1 cellular context compared by ENCODE assay signal in the genomic region with DNA sequence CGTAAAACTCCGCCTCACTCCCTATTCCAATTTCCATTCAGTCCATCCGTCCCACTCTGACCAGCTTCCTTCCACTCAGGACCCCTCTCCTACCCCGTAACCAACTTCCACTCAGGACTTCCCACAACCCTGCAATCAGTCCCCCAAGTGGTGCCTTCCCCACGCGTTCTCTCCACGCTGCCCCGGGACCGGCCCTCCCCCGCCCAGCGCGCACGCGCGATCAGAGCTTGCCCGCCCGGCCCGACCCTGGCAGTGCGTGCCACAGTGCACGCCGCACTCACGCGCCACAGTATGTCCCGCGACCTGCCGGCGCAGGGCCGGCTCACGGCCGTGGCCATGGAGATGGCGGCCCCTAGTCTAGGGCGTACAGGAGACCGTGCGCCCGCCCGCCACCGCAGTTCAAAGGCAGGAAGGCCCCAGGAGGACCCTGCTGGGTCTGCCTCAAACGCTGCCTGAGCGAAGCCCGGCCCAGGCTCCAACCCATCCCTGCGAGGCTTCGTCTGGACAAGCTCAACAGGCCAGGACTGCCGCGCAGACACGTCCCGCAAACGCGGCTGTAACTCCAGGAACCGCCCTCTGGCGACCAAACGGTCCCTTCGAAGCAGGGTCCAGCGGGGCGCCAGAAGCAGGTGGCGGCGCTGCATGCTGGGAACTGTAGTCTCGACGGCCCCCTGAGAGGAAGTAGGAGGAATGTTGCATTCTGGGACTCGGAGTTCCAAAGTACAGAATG.
A peak's percentile ranks its signal among the peaks of the same experiment; 100 is the strongest.
TF ChIP-seq lines count a peak whose summit lies in the region.

A gene with protein sequence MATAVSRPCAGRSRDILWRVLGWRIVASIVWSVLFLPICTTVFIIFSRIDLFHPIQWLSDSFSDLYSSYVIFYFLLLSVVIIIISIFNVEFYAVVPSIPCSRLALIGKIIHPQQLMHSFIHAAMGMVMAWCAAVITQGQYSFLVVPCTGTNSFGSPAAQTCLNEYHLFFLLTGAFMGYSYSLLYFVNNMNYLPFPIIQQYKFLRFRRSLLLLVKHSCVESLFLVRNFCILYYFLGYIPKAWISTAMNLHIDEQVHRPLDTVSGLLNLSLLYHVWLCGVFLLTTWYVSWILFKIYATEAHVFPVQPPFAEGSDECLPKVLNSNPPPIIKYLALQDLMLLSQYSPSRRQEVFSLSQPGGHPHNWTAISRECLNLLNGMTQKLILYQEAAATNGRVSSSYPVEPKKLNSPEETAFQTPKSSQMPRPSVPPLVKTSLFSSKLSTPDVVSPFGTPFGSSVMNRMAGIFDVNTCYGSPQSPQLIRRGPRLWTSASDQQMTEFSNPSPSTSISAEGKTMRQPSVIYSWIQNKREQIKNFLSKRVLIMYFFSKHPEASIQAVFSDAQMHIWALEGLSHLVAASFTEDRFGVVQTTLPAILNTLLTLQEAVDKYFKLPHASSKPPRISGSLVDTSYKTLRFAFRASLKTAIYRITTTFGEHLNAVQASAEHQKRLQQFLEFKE (minus strand): TSS at position 373 of the 730 bp plus-strand sequence. CDS start 35 bp downstream, at position 338.

TF ChIP-seq in WTC11, 78 proteins besides CTCF, POLR2A, EP300 and RAD21 (continued from another document):
- TF ChIP-seq, protein P1, sequence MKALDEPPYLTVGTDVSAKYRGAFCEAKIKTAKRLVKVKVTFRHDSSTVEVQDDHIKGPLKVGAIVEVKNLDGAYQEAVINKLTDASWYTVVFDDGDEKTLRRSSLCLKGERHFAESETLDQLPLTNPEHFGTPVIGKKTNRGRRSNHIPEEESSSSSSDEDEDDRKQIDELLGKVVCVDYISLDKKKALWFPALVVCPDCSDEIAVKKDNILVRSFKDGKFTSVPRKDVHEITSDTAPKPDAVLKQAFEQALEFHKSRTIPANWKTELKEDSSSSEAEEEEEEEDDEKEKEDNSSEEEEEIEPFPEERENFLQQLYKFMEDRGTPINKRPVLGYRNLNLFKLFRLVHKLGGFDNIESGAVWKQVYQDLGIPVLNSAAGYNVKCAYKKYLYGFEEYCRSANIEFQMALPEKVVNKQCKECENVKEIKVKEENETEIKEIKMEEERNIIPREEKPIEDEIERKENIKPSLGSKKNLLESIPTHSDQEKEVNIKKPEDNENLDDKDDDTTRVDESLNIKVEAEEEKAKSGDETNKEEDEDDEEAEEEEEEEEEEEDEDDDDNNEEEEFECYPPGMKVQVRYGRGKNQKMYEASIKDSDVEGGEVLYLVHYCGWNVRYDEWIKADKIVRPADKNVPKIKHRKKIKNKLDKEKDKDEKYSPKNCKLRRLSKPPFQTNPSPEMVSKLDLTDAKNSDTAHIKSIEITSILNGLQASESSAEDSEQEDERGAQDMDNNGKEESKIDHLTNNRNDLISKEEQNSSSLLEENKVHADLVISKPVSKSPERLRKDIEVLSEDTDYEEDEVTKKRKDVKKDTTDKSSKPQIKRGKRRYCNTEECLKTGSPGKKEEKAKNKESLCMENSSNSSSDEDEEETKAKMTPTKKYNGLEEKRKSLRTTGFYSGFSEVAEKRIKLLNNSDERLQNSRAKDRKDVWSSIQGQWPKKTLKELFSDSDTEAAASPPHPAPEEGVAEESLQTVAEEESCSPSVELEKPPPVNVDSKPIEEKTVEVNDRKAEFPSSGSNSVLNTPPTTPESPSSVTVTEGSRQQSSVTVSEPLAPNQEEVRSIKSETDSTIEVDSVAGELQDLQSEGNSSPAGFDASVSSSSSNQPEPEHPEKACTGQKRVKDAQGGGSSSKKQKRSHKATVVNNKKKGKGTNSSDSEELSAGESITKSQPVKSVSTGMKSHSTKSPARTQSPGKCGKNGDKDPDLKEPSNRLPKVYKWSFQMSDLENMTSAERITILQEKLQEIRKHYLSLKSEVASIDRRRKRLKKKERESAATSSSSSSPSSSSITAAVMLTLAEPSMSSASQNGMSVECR (CRISPR knock-in tag; IDR thresholded peaks at IDR 0.05; ENCODE audit: borderline replicate concordance) = no peak; the same call in 1 of the 2 replicates
- TF ChIP-seq, protein P2, sequence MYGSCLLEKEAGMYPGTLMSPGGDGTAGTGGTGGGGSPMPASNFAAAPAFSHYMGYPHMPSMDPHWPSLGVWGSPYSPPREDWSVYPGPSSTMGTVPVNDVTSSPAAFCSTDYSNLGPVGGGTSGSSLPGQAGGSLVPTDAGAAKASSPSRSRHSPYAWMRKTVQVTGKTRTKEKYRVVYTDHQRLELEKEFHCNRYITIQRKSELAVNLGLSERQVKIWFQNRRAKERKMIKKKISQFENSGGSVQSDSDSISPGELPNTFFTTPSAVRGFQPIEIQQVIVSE (CRISPR knock-in tag; IDR thresholded peaks at IDR 0.05; ENCODE audit: borderline replicate concordance) = no peak
- TF ChIP-seq, protein P3, sequence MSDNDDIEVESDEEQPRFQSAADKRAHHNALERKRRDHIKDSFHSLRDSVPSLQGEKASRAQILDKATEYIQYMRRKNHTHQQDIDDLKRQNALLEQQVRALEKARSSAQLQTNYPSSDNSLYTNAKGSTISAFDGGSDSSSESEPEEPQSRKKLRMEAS (CRISPR knock-in tag; IDR thresholded peaks at IDR 0.05) = peak; percentile 86
- TF ChIP-seq ATF1 (CRISPR knock-in tag; IDR thresholded peaks at IDR 0.05) (0 out of 2 replicates have a peak, but pooled peaks have one; percentile 22), NFE2L1 (CRISPR knock-in tag; IDR thresholded peaks at IDR 0.05) (no peak), SMAD3 (CRISPR knock-in tag; IDR thresholded peaks at IDR 0.05; ENCODE audit: borderline replicate concordance) (peak; percentile 34; the same call in 1 of the 2 replicates), SP1 (CRISPR knock-in tag; conservative IDR thresholded peaks at IDR 0.05) (peak; percentile 77; the same call in 1 of the 2 replicates), MYBL2 (CRISPR knock-in tag; IDR thresholded peaks at IDR 0.05) (peak; percentile 83; the same call in 1 of the 2 replicates), ELF4 (CRISPR knock-in tag; IDR thresholded peaks at IDR 0.05; ENCODE audit: low read depth) (0 out of 2 replicates have a peak, but pooled peaks have one; percentile 27), ETV6 (CRISPR knock-in tag; IDR thresholded peaks at IDR 0.05) (peak; percentile 81), ZNF232 (CRISPR knock-in tag; IDR thresholded peaks at IDR 0.05) (peak; percentile 90; the same call in 1 of the 2 replicates), FOXK1 (CRISPR knock-in tag; IDR thresholded peaks at IDR 0.05) (peak; percentile 51), ZNF423 (CRISPR knock-in tag; IDR thresholded peaks at IDR 0.05) (no peak), TEAD1 (CRISPR knock-in tag; IDR thresholded peaks at IDR 0.05) (no peak; the same call in 1 of the 2 replicates)
- TF ChIP-seq, protein P4, sequence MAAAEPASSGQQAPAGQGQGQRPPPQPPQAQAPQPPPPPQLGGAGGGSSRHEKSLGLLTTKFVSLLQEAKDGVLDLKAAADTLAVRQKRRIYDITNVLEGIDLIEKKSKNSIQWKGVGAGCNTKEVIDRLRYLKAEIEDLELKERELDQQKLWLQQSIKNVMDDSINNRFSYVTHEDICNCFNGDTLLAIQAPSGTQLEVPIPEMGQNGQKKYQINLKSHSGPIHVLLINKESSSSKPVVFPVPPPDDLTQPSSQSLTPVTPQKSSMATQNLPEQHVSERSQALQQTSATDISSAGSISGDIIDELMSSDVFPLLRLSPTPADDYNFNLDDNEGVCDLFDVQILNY (CRISPR knock-in tag; IDR thresholded peaks at IDR 0.05) = peak; percentile 70; the same call in 1 of the 2 replicates
- TF ChIP-seq, protein P5, sequence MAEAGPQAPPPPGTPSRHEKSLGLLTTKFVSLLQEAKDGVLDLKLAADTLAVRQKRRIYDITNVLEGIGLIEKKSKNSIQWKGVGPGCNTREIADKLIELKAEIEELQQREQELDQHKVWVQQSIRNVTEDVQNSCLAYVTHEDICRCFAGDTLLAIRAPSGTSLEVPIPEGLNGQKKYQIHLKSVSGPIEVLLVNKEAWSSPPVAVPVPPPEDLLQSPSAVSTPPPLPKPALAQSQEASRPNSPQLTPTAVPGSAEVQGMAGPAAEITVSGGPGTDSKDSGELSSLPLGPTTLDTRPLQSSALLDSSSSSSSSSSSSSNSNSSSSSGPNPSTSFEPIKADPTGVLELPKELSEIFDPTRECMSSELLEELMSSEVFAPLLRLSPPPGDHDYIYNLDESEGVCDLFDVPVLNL (CRISPR knock-in tag; IDR thresholded peaks at IDR 0.05; ENCODE audit: borderline replicate concordance, low read depth) = peak; percentile 74
- TF ChIP-seq, protein P6, sequence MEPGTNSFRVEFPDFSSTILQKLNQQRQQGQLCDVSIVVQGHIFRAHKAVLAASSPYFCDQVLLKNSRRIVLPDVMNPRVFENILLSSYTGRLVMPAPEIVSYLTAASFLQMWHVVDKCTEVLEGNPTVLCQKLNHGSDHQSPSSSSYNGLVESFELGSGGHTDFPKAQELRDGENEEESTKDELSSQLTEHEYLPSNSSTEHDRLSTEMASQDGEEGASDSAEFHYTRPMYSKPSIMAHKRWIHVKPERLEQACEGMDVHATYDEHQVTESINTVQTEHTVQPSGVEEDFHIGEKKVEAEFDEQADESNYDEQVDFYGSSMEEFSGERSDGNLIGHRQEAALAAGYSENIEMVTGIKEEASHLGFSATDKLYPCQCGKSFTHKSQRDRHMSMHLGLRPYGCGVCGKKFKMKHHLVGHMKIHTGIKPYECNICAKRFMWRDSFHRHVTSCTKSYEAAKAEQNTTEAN (CRISPR knock-in tag; IDR thresholded peaks at IDR 0.05) = no peak
- TF ChIP-seq, protein P7, sequence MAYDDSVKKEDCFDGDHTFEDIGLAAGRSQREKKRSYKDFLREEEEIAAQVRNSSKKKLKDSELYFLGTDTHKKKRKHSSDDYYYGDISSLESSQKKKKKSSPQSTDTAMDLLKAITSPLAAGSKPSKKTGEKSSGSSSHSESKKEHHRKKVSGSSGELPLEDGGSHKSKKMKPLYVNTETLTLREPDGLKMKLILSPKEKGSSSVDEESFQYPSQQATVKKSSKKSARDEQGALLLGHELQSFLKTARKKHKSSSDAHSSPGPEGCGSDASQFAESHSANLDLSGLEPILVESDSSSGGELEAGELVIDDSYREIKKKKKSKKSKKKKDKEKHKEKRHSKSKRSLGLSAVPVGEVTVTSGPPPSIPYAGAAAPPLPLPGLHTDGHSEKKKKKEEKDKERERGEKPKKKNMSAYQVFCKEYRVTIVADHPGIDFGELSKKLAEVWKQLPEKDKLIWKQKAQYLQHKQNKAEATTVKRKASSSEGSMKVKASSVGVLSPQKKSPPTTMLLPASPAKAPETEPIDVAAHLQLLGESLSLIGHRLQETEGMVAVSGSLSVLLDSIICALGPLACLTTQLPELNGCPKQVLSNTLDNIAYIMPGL (CRISPR knock-in tag; IDR thresholded peaks at IDR 0.05) = peak; percentile 89
- TF ChIP-seq, protein P8, sequence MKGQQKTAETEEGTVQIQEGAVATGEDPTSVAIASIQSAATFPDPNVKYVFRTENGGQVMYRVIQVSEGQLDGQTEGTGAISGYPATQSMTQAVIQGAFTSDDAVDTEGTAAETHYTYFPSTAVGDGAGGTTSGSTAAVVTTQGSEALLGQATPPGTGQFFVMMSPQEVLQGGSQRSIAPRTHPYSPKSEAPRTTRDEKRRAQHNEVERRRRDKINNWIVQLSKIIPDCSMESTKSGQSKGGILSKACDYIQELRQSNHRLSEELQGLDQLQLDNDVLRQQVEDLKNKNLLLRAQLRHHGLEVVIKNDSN (CRISPR knock-in tag; IDR thresholded peaks at IDR 0.05) = peak; percentile 45; the same call in 1 of the 2 replicates
